Comparison of ENCODE assay signal across 2 cellular contexts in the genomic region with DNA sequence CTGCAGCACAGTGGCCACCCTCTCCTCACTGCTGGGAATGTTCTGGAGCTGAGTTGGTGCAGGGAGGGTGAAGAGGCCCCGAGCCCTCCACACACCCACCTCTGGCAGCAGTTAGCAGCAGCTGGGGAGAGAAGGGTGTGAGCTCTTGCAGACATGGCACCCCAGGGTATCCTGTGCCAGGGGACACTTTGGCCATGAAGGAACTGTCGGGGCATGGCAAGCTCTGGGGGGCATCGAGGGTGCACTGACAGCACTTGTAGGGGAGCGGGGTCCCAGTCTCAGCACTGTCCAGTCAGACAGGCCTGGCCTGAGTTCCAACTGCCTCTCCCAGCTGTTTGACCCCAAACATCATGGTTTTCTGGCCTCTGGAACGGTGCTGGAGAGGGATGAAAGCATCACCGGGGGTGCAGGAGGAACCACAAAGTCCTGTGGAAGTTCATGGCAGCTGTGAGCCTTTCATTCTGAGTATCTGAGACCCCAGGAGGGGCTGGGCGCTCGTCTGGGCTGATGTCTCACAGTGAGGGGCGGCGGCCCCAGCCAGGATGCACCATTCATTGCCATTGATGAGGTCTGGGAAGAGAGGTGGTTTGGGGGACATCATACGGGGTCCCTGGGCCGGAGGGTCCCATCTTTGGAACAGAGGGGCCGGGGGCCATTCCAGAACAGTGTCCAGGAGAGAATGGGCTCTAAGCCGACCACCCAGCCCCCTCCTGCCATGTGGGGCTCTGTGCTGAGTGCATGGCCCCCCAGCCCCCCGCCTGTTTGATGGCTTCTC. TPM values are rescaled to one million over a fixed set of nuclear protein-coding genes. Genes with fewer than 3 reads are reported as not detected.
"Had no signal": no experiment of that assay in that cellular context is flagged by ENCODE, and none has a peak within 500 bp of the region (broad histone marks: within the 10 kb centered on the region; RNA-seq: fewer than 3 reads in every experiment).

No MANE protein-coding gene starts in this region.

RNA-seq across cellular contexts. Expression of a gene that starts 20.2 kb away (rescaled TPM):
- total RNA-seq: fibroblast of lung, glomerular endothelial cell had no signal
